In the genomic region with DNA sequence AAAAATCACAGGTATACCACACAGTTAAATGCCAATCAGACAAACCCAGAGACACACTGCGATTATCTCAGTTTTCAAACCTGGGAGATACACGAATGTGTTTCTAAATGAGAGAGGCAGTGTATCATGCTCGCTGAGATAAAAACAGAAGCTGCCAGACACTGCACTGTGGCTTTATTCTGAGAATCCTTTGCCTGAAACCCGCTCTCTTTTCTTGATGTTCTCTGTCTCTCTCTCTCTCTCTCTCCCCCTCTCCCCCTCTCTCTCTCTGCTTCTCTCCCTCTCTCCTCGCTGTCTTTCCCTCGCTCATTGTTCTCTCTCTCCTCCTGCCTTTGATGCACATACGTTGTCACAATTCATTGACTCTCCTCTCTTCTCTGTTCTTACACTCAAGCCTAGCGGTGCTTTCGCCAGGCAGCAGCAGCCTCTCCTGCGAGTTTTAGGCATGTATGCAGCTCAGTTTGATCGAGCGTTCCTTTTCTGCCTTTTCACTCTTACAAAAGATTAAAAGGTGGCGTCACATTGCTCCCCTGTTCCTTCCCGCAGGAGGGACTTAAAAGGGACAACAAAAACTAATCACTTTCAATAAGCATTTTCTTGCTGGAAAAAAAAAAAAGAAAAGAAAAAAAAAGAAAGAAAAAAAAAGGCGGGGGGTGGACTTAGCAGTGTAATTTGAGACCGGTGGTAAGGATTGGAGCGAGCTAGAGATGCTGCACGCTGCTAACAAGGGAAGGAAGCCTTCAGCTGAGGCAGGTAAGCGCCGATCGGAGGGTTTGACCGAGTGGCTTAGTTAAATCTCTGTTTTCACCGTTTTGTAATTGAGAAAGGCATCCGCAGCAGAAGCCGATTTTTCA, we compare ENCODE assay signal across 8 cellular contexts.
DNase-seq lines count a peak whose midpoint lies in the region; ATAC-seq and TF ChIP-seq lines count a peak whose summit lies in the region.

No MANE protein-coding gene starts in this region.

- CTCF ChIA-PET in RWPE1 (lab: Yijun Ruan, JAX) = interaction anchor here (0.6 to 1.3 kb wide), 9 partner anchors 9 to 1025 kb away, joined by 3 to 7 read pairs (median 4); no protein-coding TSS in a partner anchor

- peak; percentile 90 for ATAC-seq in sciatic nerve
- no peak for ATAC-seq in GM19397 (IDR thresholded peaks at IDR 0.05; ENCODE audit: unreplicated experiment)
- ATAC-seq in HG03378 (IDR thresholded peaks at IDR 0.05; ENCODE audit: unreplicated experiment) = no peak

- TF ChIP-seq CTCF in RWPE1 (conservative IDR thresholded peaks at IDR 0.05; ENCODE audit: low read depth) (no peak), left ventricle myocardium inferior (IDR thresholded peaks at IDR 0.05; ENCODE audit: borderline replicate concordance) (no peak)

- H3K4me1 ChIP-seq in left ventricle myocardium inferior = peaks cover 13% of the 10 kb centered on the region

- intact Hi-C loops in left ventricle myocardium inferior (cut with micrococcal nuclease) = no loop called here
- intact Hi-C loops in sciatic nerve (cut with DNase I) = no loop called here

- POLR2A ChIA-PET in RWPE1 (lab: Yijun Ruan, JAX; ENCODE audit: low non-redundant PET) = no interaction called here

- no peaks in the 10 kb centered on the region for H3K36me3 ChIP-seq in H7 (replicated peaks; ENCODE audit: control insufficient read depth, insufficient read depth, low read length)
- no peaks in the 10 kb centered on the region for H3K36me3 ChIP-seq in left ventricle myocardium inferior

- peak; percentile 30 for DNase-seq in H7
- peak; percentile 57 for DNase-seq in RWPE1 (ENCODE audit: low spot score)
- no peak for DNase-seq in left ventricle myocardium inferior
- DNase-seq in sciatic nerve (ENCODE audit: low spot score) = no peak
- DNase-seq in stimulated activated CD4-positive, alpha-beta T cell treated with anti-CD3 and anti-CD28 coated beads, Interleukin-4, amount 100 ng/mL, for 4 hours = no peak
- no peak for DNase-seq in effector CD4-positive, alpha-beta T cell

- H3K4me3 ChIP-seq in H7 (ENCODE audit: insufficient read depth, low read depth, low read length) = peak overlapping the region; percentile 42
- peak overlapping the region; percentile 48 for H3K4me3 ChIP-seq in left ventricle myocardium inferior

- H3K9me3 ChIP-seq in left ventricle myocardium inferior (replicated peaks) = no peaks in the 10 kb centered on the region

- H3K27ac ChIP-seq in RWPE1 (no peak overlapping the region), left ventricle myocardium inferior (replicated peaks) (no peak overlapping the region)

- no peaks in the 10 kb centered on the region for H3K27me3 ChIP-seq in H7 (ENCODE audit: control insufficient read depth, insufficient read depth, low read length)
- peaks cover 96% of the 10 kb centered on the region for H3K27me3 ChIP-seq in left ventricle myocardium inferior (ENCODE audit: low read depth)

Comparison
In these comparisons a context has a peak if more than half of its experiments do, and no peak if none do; other contexts are left out.
1. DNase-seq: peak in H7 (single experiment) and RWPE1 (single experiment); none in left ventricle myocardium inferior (single experiment), sciatic nerve (single experiment), stimulated activated CD4-positive, alpha-beta T cell treated with anti-CD3 and anti-CD28 coated beads, Interleukin-4, amount 100 ng/mL, for 4 hours (0 of 2) and effector CD4-positive, alpha-beta T cell (single experiment).